27 cellular contexts compared by ENCODE assay signal in the genomic region with DNA sequence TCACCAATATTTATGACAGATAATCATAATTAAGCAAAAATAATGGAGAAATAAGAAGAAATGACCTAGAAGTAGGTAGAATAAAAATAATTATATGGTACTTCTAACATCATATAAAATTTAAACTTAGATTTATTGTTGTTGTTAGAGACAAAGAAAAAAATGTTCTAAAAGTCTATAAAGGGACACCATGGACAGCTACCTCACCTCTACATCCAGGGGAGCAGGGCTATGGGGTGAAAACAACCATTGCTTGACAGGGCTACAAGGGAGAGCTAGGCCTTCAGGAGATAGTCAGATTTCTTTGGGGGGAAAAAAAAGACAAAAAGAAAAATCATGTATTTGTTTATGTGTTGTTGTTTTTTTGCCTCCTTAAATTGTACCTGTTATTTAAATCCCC.
"Had no signal": no experiment of that assay in that cellular context is flagged by ENCODE, and none has a peak within 500 bp of the region (broad histone marks: within the 10 kb centered on the region; RNA-seq: fewer than 3 reads in every experiment).

No MANE protein-coding gene starts in this region.

- ATAC-seq: stimulated activated effector memory CD8-positive, alpha-beta T cell treated with anti-CD3 and anti-CD28 coated beads, Interleukin-12 subunit alpha, Interleukin-12 subunit beta, amount 100 ng/mL, for 72 hours; stimulated activated memory B cell treated with anti-CD40 and anti-IgM and Interleukin-4, amounts not matched to agents 10 μg/mL and 1 μg/mL and 100 μg/mL, for 72 hours; stimulated activated naive B cell treated with anti-CD40 and anti-IgM and Interleukin-4, amounts not matched to agents 10 μg/mL and 1 μg/mL and 100 μg/mL, for 72 hours; stimulated activated naive CD8-positive, alpha-beta T cell treated with anti-CD3 and anti-CD28 coated beads, Interleukin-15, amount 100 ng/mL, for 72 hours; stimulated activated naive CD8-positive, alpha-beta T cell treated with anti-CD3 and anti-CD28 coated beads, Interleukin-15, Interleukin-2, amounts not matched to agents 100 U/mL and 50 U/mL, for 24 hours; upper lobe of right lung had no signal

- H3K4me1 ChIP-seq: stomach, suprapubic skin, testis, thyroid gland, tibial artery, tibial nerve, upper lobe of left lung, upper lobe of right lung, uterus, vagina had no signal

- H3K36me3 ChIP-seq: stomach, suprapubic skin, thoracic aorta, thyroid gland, tibial artery, tibial nerve, transverse colon, upper lobe of left lung, upper lobe of right lung, uterus, vagina had no signal

- H3K4me3 ChIP-seq: stomach, suprapubic skin, testis, thoracic aorta, thyroid gland, tibial artery, tibial nerve, transverse colon, upper lobe of left lung, upper lobe of right lung, uterus, vagina had no signal

- DNase-seq: stimulated activated CD4-positive, alpha-beta T cell treated with anti-CD3 and anti-CD28 coated beads, Interleukin-2, amount 100 ng/mL, for 48 hours; stimulated activated CD4-positive, alpha-beta T cell treated with anti-CD3 and anti-CD28 coated beads, Interleukin-4, amount 100 ng/mL, for 1 hour; stimulated activated CD4-positive, alpha-beta T cell treated with anti-CD3 and anti-CD28 coated beads, Interleukin-4, amount 100 ng/mL, for 24 hours; stimulated activated CD4-positive, alpha-beta T cell treated with anti-CD3 and anti-CD28 coated beads, Interleukin-4, amount 100 ng/mL, for 4 hours; stimulated activated CD8-positive, alpha-beta memory T cell treated with anti-CD3 and anti-CD28 coated beads, Interleukin-4, amount 100 ng/mL, for 48 hours; stimulated activated naive B cell treated with anti-CD40 and anti-IgM and Interleukin-4, amounts not matched to agents 10 μg/mL and 1 μg/mL and 100 μg/mL, for 72 hours; stimulated activated naive CD4-positive, alpha-beta T cell; stimulated activated naive CD4-positive, alpha-beta T cell treated with Interleukin-2 at 50 U/mL for 16 hours; stimulated activated naive CD8-positive, alpha-beta T cell treated with anti-CD3 and anti-CD28 coated beads, Interleukin-15, amount 100 ng/mL, for 72 hours; stimulated activated naive CD8-positive, alpha-beta T cell treated with anti-CD3 and anti-CD28 coated beads, Interleukin-15, Interleukin-2, amounts not matched to agents 100 U/mL and 50 U/mL, for 24 hours; stomach; substantia nigra; testis; thyroid gland; tibial artery; transverse colon; trophoblast cell; upper lobe of left lung; upper lobe of right lung; uterus had no signal

- H3K9me3 ChIP-seq: stomach, suprapubic skin, testis, thoracic aorta, thyroid gland, tibial artery, tibial nerve, transverse colon, upper lobe of left lung, upper lobe of right lung, uterus, vagina had no signal

- H3K27me3 ChIP-seq: stomach, suprapubic skin, testis, thyroid gland, tibial artery, tibial nerve, transverse colon, upper lobe of left lung, upper lobe of right lung, uterus, vagina had no signal

- FAIRE-seq: urothelium cell line had no signal

- H3K27ac ChIP-seq: stomach, suprapubic skin, testis, thoracic aorta, thyroid gland, tibial artery, tibial nerve, transverse colon, upper lobe of left lung, upper lobe of right lung, uterus, vagina had no signal
